ENCODE assay signal across 8 cellular contexts in genomic region chr18:58788971-58789797, GRCh38.
DNase-seq lines count a peak whose midpoint lies in the region; ATAC-seq and TF ChIP-seq lines count a peak whose summit lies in the region.

No MANE protein-coding gene starts in this region.

- H3K9ac ChIP-seq in colonic mucosa (ENCODE audit: low read depth in 2 of 2, low read length in 2 of 2) (no peak overlapping the region), smooth muscle cell (ENCODE audit: low read depth) (peak overlapping the region; percentile 16)

- DNase-seq in HT1080 (ENCODE audit: low read depth), result peak; percentile 95
- DNase-seq in colonic mucosa, result peak; percentile 61
- peak; percentile 15 for DNase-seq in kidney tubule cell (ENCODE audit: low spot score)
- no peak for DNase-seq in smooth muscle cell (lab: John Stamatoyannopoulos, UW; ENCODE audit: unreplicated experiment)
- DNase-seq in NCI-H1092 treated with DMSO at 0.1 percent for 48 hours (lab: John Stamatoyannopoulos, UW), result no peak
- DNase-seq in NCI-H748 treated with DMSO at 0.1 percent for 48 hours (lab: John Stamatoyannopoulos, UW), result no peak
- DNase-seq in aorta, result no peak

- H3K27ac ChIP-seq in colonic mucosa (peak overlapping the region; percentile 68), smooth muscle cell (ENCODE audit: low read depth) (peak overlapping the region; percentile 82), aorta (ENCODE audit: low read depth in 1 of 2, low read length in 2 of 2) (no peak overlapping the region)

- H3K36me3 ChIP-seq in colonic mucosa, result no peaks in the 10 kb centered on the region
- H3K36me3 ChIP-seq in smooth muscle cell (ENCODE audit: low read depth), result no peaks in the 10 kb centered on the region
- H3K36me3 ChIP-seq in aorta (ENCODE audit: control insufficient read depth in 1 of 2, insufficient read depth in 2 of 2, low read length in 1 of 2), result no peaks in the 10 kb centered on the region

- H3K9me3 ChIP-seq in colonic mucosa (no peaks in the 10 kb centered on the region), smooth muscle cell (replicated peaks; ENCODE audit: low read depth) (no peaks in the 10 kb centered on the region), aorta (ENCODE audit: control insufficient read depth, low read length) (no peaks in the 10 kb centered on the region)

- ATAC-seq in aorta (ENCODE audit: low FRiP score), result no peak
- ATAC-seq in GM19023 (IDR thresholded peaks at IDR 0.05; ENCODE audit: unreplicated experiment), result no peak

- peaks cover 46% of the 10 kb centered on the region for H3F3A ChIP-seq in smooth muscle cell (ENCODE audit: low read depth)

- H2AFZ ChIP-seq in smooth muscle cell (ENCODE audit: low read depth), result peak overlapping the region; percentile 22

- H3K79me2 ChIP-seq in smooth muscle cell (ENCODE audit: low read depth), result no peaks in the 10 kb centered on the region

- 9% methylated on average over 11 of the region's 11 CpGs for WGBS in smooth muscle cell (ENCODE audit: low lambda C conversion rate)
- 57 to 59% methylated on average over 11 of the region's 11 CpGs for WGBS in aorta, 2 donors

- H4K20me1 ChIP-seq in smooth muscle cell (ENCODE audit: low read depth), result no peaks in the 10 kb centered on the region

- intact Hi-C loops in colonic mucosa (cut with DNase I), result no loop called here
- intact Hi-C loops in aorta (cut with DNase I), result loop anchor here (5.0 kb wide), 2 partner anchors 38 to 78 kb away; no protein-coding TSS in a partner anchor

- H3K4me2 ChIP-seq in smooth muscle cell, result peak overlapping the region; percentile 22

- H3K4me1 ChIP-seq in colonic mucosa (no peaks in the 10 kb centered on the region), smooth muscle cell (ENCODE audit: low read depth) (peaks cover 34% of the 10 kb centered on the region), aorta (ENCODE audit: control insufficient read depth in 1 of 2, insufficient read depth in 2 of 2, low read length in 2 of 2) (no peaks in the 10 kb centered on the region)

- H3K27me3 ChIP-seq in colonic mucosa, result no peaks in the 10 kb centered on the region
- H3K27me3 ChIP-seq in smooth muscle cell (ENCODE audit: low read depth), result no peaks in the 10 kb centered on the region
- no peaks in the 10 kb centered on the region for H3K27me3 ChIP-seq in aorta (ENCODE audit: control insufficient read depth in 1 of 2, insufficient read depth in 2 of 2, low read length in 1 of 2)

- H3K4me3 ChIP-seq in colonic mucosa (no peak overlapping the region), smooth muscle cell (no peak overlapping the region), aorta (ENCODE audit: low read length in 2 of 2) (no peak overlapping the region)

- no peak for TF ChIP-seq CTCF in colonic mucosa (IDR thresholded peaks at IDR 0.05)
- TF ChIP-seq CTCF in smooth muscle cell (IDR thresholded peaks at IDR 0.05; ENCODE audit: borderline replicate concordance, insufficient read depth, poor library complexity, severe bottlenecking), result no peak

Comparison
In these comparisons a context has a peak if more than half of its experiments do, and no peak if none do; other contexts are left out.
1. DNase-seq: peak in HT1080 (single experiment), colonic mucosa (single experiment) and kidney tubule cell (single experiment); none in smooth muscle cell (single experiment), NCI-H1092 treated with DMSO at 0.1 percent for 48 hours (single experiment), NCI-H748 treated with DMSO at 0.1 percent for 48 hours (single experiment) and aorta (0 of 2).
2. H3K27ac ChIP-seq: peak in colonic mucosa (single experiment) and smooth muscle cell (single experiment); none in aorta (0 of 2).